In genomic region chrX:39946822-39947221, GRCh38 we compare ENCODE assay signal across 12 cellular contexts.
DNase-seq lines count a peak whose midpoint lies in the region; ATAC-seq and TF ChIP-seq lines count a peak whose summit lies in the region.
"Had no signal": no experiment of that assay in that cellular context is flagged by ENCODE, and none has a peak within 500 bp of the region (broad histone marks: within the 10 kb centered on the region; RNA-seq: fewer than 3 reads in every experiment).

No MANE protein-coding gene starts in this region.

- H2BK5ac ChIP-seq in mesenchymal stem cell (ENCODE audit: low read depth, low read length, poor library complexity, severe bottlenecking) = no peak overlapping the region

- H3K36me3 ChIP-seq in BLaER1 (no peaks in the 10 kb centered on the region), brain microvascular endothelial cell (replicated peaks) (no peaks in the 10 kb centered on the region), mesenchymal stem cell (ENCODE audit: control insufficient read depth in 1 of 2, insufficient read depth in 2 of 2, low read depth in 1 of 2, low read length in 2 of 2) (no peaks in the 10 kb centered on the region), heart right ventricle (no peaks in the 10 kb centered on the region)

- H3K4ac ChIP-seq in mesenchymal stem cell (ENCODE audit: low read depth in 1 of 2, low read length in 2 of 2) = no peak overlapping the region

- H3K14ac ChIP-seq in mesenchymal stem cell (ENCODE audit: low read length in 2 of 2) = no peak overlapping the region

- ATAC-seq in heart right ventricle = no peak
- ATAC-seq in GM19023 (IDR thresholded peaks at IDR 0.05; ENCODE audit: unreplicated experiment) = no peak

- H3K27me3 ChIP-seq in BLaER1 = no peaks in the 10 kb centered on the region
- H3K27me3 ChIP-seq in brain microvascular endothelial cell (replicated peaks) = no peaks in the 10 kb centered on the region
- H3K27me3 ChIP-seq in mesenchymal stem cell (ENCODE audit: control insufficient read depth in 1 of 2, insufficient read depth in 1 of 2, low read length in 2 of 2) = peaks cover 0 to 32% of the 10 kb centered on the region in 2 experiments
- no peaks in the 10 kb centered on the region for H3K27me3 ChIP-seq in heart right ventricle

- H4K8ac ChIP-seq in mesenchymal stem cell (ENCODE audit: low read length) = no peak overlapping the region

- H2AK5ac ChIP-seq in mesenchymal stem cell (ENCODE audit: low read length, severe bottlenecking) = no peak overlapping the region

- H2BK15ac ChIP-seq in mesenchymal stem cell (ENCODE audit: low read depth, poor library complexity, severe bottlenecking) = no peak overlapping the region

- intact Hi-C loops in heart right ventricle (cut with DNase I) = no loop called here

- DNase-seq in Kasumi-1 (lab: John Stamatoyannopoulos, UW) (peak; percentile 67 to 72), brain microvascular endothelial cell (peak; percentile 82), mesenchymal stem cell (peak; percentile 89), heart right ventricle (no peak), SHP77 (lab: John Stamatoyannopoulos, UW) (no peak), cerebellar cortex (ENCODE audit: low spot score) (no peak)
- DNase-seq: activated T-cell treated with anti-CD3 and anti-CD28 coated beads, Interleukin-2, amount 50 U/mL, for 1 hour; COR-L47; naive B cell; NCI-H2029 had no signal

- no peaks in the 10 kb centered on the region for H4K20me1 ChIP-seq in BLaER1

- H3K9ac ChIP-seq in BLaER1 (0 out of 2 replicates have a peak overlapping the region, but pooled peaks have one; percentile 27), mesenchymal stem cell (ENCODE audit: low read length) (no peak overlapping the region)

- no peak overlapping the region for H2AFZ ChIP-seq in mesenchymal stem cell (ENCODE audit: low read depth, low read length)

- no peak overlapping the region for H2BK12ac ChIP-seq in mesenchymal stem cell (ENCODE audit: low read length in 2 of 2)

- H3K4me2 ChIP-seq in BLaER1 (peak overlapping the region; percentile 64), mesenchymal stem cell (ENCODE audit: low read length, poor library complexity, severe bottlenecking) (no peak overlapping the region)

- H3K4me1 ChIP-seq in BLaER1 = peaks cover 54% of the 10 kb centered on the region
- H3K4me1 ChIP-seq in mesenchymal stem cell (ENCODE audit: control insufficient read depth, insufficient read depth, low read depth, low read length) = peaks cover 19% of the 10 kb centered on the region
- no peaks in the 10 kb centered on the region for H3K4me1 ChIP-seq in heart right ventricle

- TF ChIP-seq CTCF in brain microvascular endothelial cell (IDR thresholded peaks at IDR 0.05; ENCODE audit: low read depth, low read length, missing control alignments) = no peak
- TF ChIP-seq CTCF in heart right ventricle (IDR thresholded peaks at IDR 0.05) = no peak

- no peak overlapping the region for H3K23ac ChIP-seq in mesenchymal stem cell (ENCODE audit: low read length in 2 of 2)

- peak overlapping the region; percentile 35; the same call in 1 of the 2 replicates for H3K27ac ChIP-seq in BLaER1
- H3K27ac ChIP-seq in brain microvascular endothelial cell = no peak overlapping the region
- no peak overlapping the region for H3K27ac ChIP-seq in mesenchymal stem cell (ENCODE audit: low read length, poor library complexity, severe bottlenecking)
- no peak overlapping the region for H3K27ac ChIP-seq in heart right ventricle

- H3K9me3 ChIP-seq in BLaER1 = peaks cover 6% of the 10 kb centered on the region; the same call in 1 of the 2 replicates
- peaks cover 6% of the 10 kb centered on the region for H3K9me3 ChIP-seq in mesenchymal stem cell (ENCODE audit: control insufficient read depth, low read length)
- H3K9me3 ChIP-seq in heart right ventricle = peaks cover 0 to 2% (median 0%) of the 10 kb centered on the region in 11 donors

- in situ Hi-C loops in brain microvascular endothelial cell (cut with HindIII; ENCODE audit: low pct_ligation_motif_present, low sequenced_read_pairs) = no loop called here

- no peak overlapping the region for H3K4me3 ChIP-seq in BLaER1
- H3K4me3 ChIP-seq in brain microvascular endothelial cell (ENCODE audit: low read depth, low read length) = no peak overlapping the region
- H3K4me3 ChIP-seq in mesenchymal stem cell (ENCODE audit: insufficient read depth in 1 of 2, low read depth in 1 of 2, low read length in 2 of 2) = no peak overlapping the region
- no peak overlapping the region for H3K4me3 ChIP-seq in heart right ventricle

- H2BK120ac ChIP-seq in mesenchymal stem cell (ENCODE audit: low read depth, low read length) = no peak overlapping the region

- 83% methylated on average over 1 of the region's 4 CpGs for whole genome bisulfite sequencing in mesenchymal stem cell
- 89 to 90% methylated on average over 4 of the region's 4 CpGs for WGBS in heart right ventricle, 2 donors

- no peaks in the 10 kb centered on the region for H3K79me1 ChIP-seq in mesenchymal stem cell (replicated peaks; ENCODE audit: low read length, poor library complexity, severe bottlenecking)

- H3K18ac ChIP-seq in mesenchymal stem cell (ENCODE audit: low read depth in 1 of 2, low read length in 2 of 2) = peak overlapping the region in 1 of 2 experiments; percentile 57

- H4K91ac ChIP-seq in mesenchymal stem cell (ENCODE audit: low read length) = no peak overlapping the region

Comparison
In these comparisons a context has a peak if more than half of its experiments do, and no peak if none do; other contexts are left out.
1. DNase-seq: peak in Kasumi-1 (2 of 2), brain microvascular endothelial cell (single experiment) and mesenchymal stem cell (single experiment); none in heart right ventricle (0 of 2), SHP77 (0 of 2) and cerebellar cortex (single experiment).